In genomic region chr6:43436577-43437282, GRCh38 we compare ENCODE assay signal across 1 cellular context.
A peak's percentile ranks its signal among the peaks of the same experiment; 100 is the strongest.
TF ChIP-seq lines count a peak whose summit lies in the region.

No MANE protein-coding gene starts in this region.

TF ChIP-seq in HepG2, 621 proteins besides CTCF, POLR2A, EP300 and RAD21 (continued from another document and continues in another):
- no peak for TF ChIP-seq ZBTB40 (IDR thresholded peaks at IDR 0.05)
- TF ChIP-seq ZBTB40 (CRISPR knock-in tag; IDR thresholded peaks at IDR 0.05), result peak; percentile 64; the same call in 1 of the 2 replicates
- TF ChIP-seq MTF1 (CRISPR knock-in tag; IDR thresholded peaks at IDR 0.05), result no peak
- TF ChIP-seq RFX1 (IDR thresholded peaks at IDR 0.05), result no peak
- TF ChIP-seq TCF7 (IDR thresholded peaks at IDR 0.05; ENCODE audit: low read depth), result peak; percentile 13; the same call in 1 of the 2 replicates
- TF ChIP-seq PRDM10 (CRISPR knock-in tag; IDR thresholded peaks at IDR 0.05; ENCODE audit: low read depth), result peak; percentile 86
- peak; percentile 57; the same call in 1 of the 2 replicates for TF ChIP-seq ARID4A (CRISPR knock-in tag; IDR thresholded peaks at IDR 0.05; ENCODE audit: borderline replicate concordance)
- TF ChIP-seq E2F1 (CRISPR knock-in tag; IDR thresholded peaks at IDR 0.05), result no peak
- no peak for TF ChIP-seq CBX2 (IDR thresholded peaks at IDR 0.05; ENCODE audit: low read depth, low read length)
- TF ChIP-seq CBX2 (CRISPR knock-in tag; IDR thresholded peaks at IDR 0.05; ENCODE audit: low read depth), result no peak
- TF ChIP-seq MIER2 (CRISPR knock-in tag; IDR thresholded peaks at IDR 0.05), result peak; percentile 27; the same call in 1 of the 2 replicates
- TF ChIP-seq NFYB (CRISPR knock-in tag; IDR thresholded peaks at IDR 0.05), result no peak
- TF ChIP-seq ZNF615 (CRISPR knock-in tag; IDR thresholded peaks at IDR 0.05; ENCODE audit: borderline replicate concordance), result no peak
- TF ChIP-seq ZNF230 (CRISPR knock-in tag; IDR thresholded peaks at IDR 0.05), result no peak
- no peak for TF ChIP-seq ZNF678 (CRISPR knock-in tag; IDR thresholded peaks at IDR 0.05)
- TF ChIP-seq SMAD3 (CRISPR knock-in tag; IDR thresholded peaks at IDR 0.05), result 0 out of 2 replicates have a peak, but pooled peaks have one; percentile 34
- peak; percentile 56; the same call in 1 of the 2 replicates for TF ChIP-seq HDAC1 (CRISPR knock-in tag; IDR thresholded peaks at IDR 0.05)
- no peak for TF ChIP-seq ZNF557 (CRISPR knock-in tag; IDR thresholded peaks at IDR 0.05)
- TF ChIP-seq HES4 (CRISPR knock-in tag; IDR thresholded peaks at IDR 0.05; ENCODE audit: borderline replicate concordance), result no peak
- TF ChIP-seq TERF1 (CRISPR knock-in tag; IDR thresholded peaks at IDR 0.05), result no peak
- peak in 1 of 2 experiments; percentile 21; a peak in 1 of 4 replicates for TF ChIP-seq REST (IDR thresholded peaks at IDR 0.05; ENCODE audit: borderline replicate concordance in 1 of 2, low read depth in 1 of 2, low read length in 2 of 2)
- TF ChIP-seq FIP1L1 (IDR thresholded peaks at IDR 0.05; ENCODE audit: borderline replicate concordance, insufficient read depth, low read depth, low read length), result no peak
- no peak for TF ChIP-seq ZNF17 (CRISPR knock-in tag; IDR thresholded peaks at IDR 0.05)
- peak; percentile 99 for TF ChIP-seq NFIC (IDR thresholded peaks at IDR 0.05; ENCODE audit: low read length)
- peak; percentile 41; the same call in 1 of the 2 replicates for TF ChIP-seq ZNF567 (CRISPR knock-in tag; IDR thresholded peaks at IDR 0.05; ENCODE audit: borderline replicate concordance)
- peak; percentile 80 for TF ChIP-seq XRCC5 (optimal IDR thresholded peaks at IDR 0.05; ENCODE audit: low read length)
- TF ChIP-seq SAFB2 (CRISPR knock-in tag; IDR thresholded peaks at IDR 0.05; ENCODE audit: borderline replicate concordance, low read depth), result no peak
- no peak for TF ChIP-seq ZNF550 (CRISPR knock-in tag; IDR thresholded peaks at IDR 0.05; ENCODE audit: borderline replicate concordance)
- TF ChIP-seq ZSCAN25 (CRISPR knock-in tag; IDR thresholded peaks at IDR 0.05), result no peak
- TF ChIP-seq HOXD1 (CRISPR knock-in tag; IDR thresholded peaks at IDR 0.05), result no peak
- TF ChIP-seq AGO1 (IDR thresholded peaks at IDR 0.05; ENCODE audit: low read depth, low read length, poor library complexity, severe bottlenecking), result no peak
- TF ChIP-seq ZNF709 (CRISPR knock-in tag; IDR thresholded peaks at IDR 0.05), result peak; percentile 64; the same call in 1 of the 2 replicates
- TF ChIP-seq ZNF101 (CRISPR knock-in tag; IDR thresholded peaks at IDR 0.05; ENCODE audit: borderline replicate concordance, low read depth), result no peak
- TF ChIP-seq NONO (IDR thresholded peaks at IDR 0.05), result no peak
- peak; percentile 71 for TF ChIP-seq NONO (CRISPR knock-in tag; conservative IDR thresholded peaks at IDR 0.05)
- TF ChIP-seq SOX13 (IDR thresholded peaks at IDR 0.05), result peak; percentile 90
- peak in 1 of 2 experiments; percentile 96; a peak in 2 of 4 replicates for TF ChIP-seq SOX13 (CRISPR knock-in tag; conservative IDR thresholded peaks at IDR 0.05 in 1 of 2, IDR thresholded peaks at IDR 0.05 in 1 of 2)
- no peak for TF ChIP-seq ZNF207 (IDR thresholded peaks at IDR 0.05; ENCODE audit: borderline replicate concordance)
